22 cellular contexts compared by ENCODE assay signal in the genomic region with DNA sequence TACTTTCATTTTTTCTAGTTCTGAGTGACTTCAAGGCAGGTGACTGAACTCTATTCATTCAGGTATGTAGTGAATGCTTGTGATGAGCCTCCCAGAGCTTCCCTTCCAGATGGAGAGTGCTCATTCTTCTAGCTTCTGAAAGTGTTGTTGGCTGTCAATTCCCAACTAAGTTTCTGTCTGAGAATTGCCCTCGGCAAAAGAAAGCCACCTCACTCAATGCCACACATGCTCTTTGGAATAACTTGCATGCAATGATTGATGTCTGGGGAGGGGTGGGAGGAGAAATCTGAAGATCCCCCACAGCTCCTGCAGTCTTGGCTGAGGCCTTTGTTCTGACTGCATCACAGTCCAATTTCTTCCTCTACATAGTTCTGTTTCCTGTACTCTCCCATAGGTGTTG.
"Had no signal": no experiment of that assay in that cellular context is flagged by ENCODE, and none has a peak within 500 bp of the region (broad histone marks: within the 10 kb centered on the region; RNA-seq: fewer than 3 reads in every experiment).

No MANE protein-coding gene starts in this region.

- H3K27me3 ChIP-seq: esophagus squamous epithelium, right atrium auricular region, suprapubic skin, transverse colon had no signal

- DNase-seq: dermis blood vessel endothelial cell; effector memory CD4-positive, alpha-beta T cell; erythroblast; esophagus squamous epithelium; glutamatergic neuron; kidney; mammary epithelial cell; natural killer cell; stimulated activated CD4-positive, alpha-beta T cell treated with anti-CD3 and anti-CD28 coated beads, Interleukin-12 subunit alpha, Interleukin-12 subunit beta, amount 100 ng/mL, for 4 hours; stimulated activated CD4-positive, alpha-beta T cell treated with anti-CD3 and anti-CD28 coated beads, Interleukin-1b, Interleukin-23, amount 100 ng/mL, for 48 hours; stimulated activated CD4-positive, alpha-beta T cell treated with anti-CD3 and anti-CD28 coated beads, Interleukin-4, amount 100 ng/mL, for 1 hour; stimulated activated CD8-positive, alpha-beta memory T cell treated with anti-CD3 and anti-CD28 coated beads, Interleukin-4, amount 100 ng/mL, for 48 hours; stimulated activated naive CD4-positive, alpha-beta T cell; stimulated activated naive CD8-positive, alpha-beta T cell treated with anti-CD3 and anti-CD28 coated beads, Interleukin-15, amount 100 ng/mL, for 72 hours; transverse colon had no signal

- H3K4me3 ChIP-seq: coronary artery, esophagus squamous epithelium, prostate gland, right atrium auricular region, smooth muscle cell, suprapubic skin, transverse colon had no signal

- ATAC-seq: left lobe of liver; natural killer cell; stimulated activated naive CD8-positive, alpha-beta T cell treated with anti-CD3 and anti-CD28 coated beads, Interleukin-15, amount 100 ng/mL, for 72 hours had no signal

- H3K4me1 ChIP-seq: esophagus squamous epithelium, prostate gland, suprapubic skin had no signal

- H3K9me3 ChIP-seq: esophagus squamous epithelium, prostate gland, right atrium auricular region, suprapubic skin, transverse colon had no signal

- FAIRE-seq: endometrium, kidney had no signal

- H3K4me2 ChIP-seq: smooth muscle cell had no signal

- H3K27ac ChIP-seq: coronary artery, esophagus squamous epithelium, prostate gland, right atrium auricular region, suprapubic skin, transverse colon had no signal

- H3K36me3 ChIP-seq: esophagus squamous epithelium, prostate gland, right atrium auricular region, suprapubic skin, transverse colon had no signal
